In the genomic region with DNA sequence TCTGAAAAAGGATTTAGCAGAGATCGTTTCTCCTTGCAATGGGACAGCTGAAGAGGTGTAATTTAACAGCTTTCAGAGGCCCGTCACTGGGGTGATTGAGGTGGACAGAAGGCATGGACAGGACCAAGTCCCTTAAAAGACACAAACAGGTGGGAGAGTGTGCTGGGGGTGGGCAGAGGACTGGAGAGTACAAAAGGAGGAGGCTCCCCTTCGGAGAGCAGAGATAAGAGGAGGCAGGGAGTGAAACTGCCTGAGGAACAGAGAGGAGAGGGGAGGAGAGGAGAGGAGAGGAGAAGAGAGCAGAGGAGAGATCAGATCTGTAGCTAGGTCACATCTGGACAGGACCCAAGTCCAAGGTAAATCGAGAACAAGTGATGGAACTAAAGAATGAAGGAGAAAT, we compare ENCODE assay signal across 29 cellular contexts. TPM values are rescaled to one million over a fixed set of nuclear protein-coding genes. Genes with fewer than 3 reads are reported as not detected.
"Had no signal": no experiment of that assay in that cellular context is flagged by ENCODE, and none has a peak within 500 bp of the region (broad histone marks: within the 10 kb centered on the region; RNA-seq: fewer than 3 reads in every experiment).

No MANE protein-coding gene starts in this region.

- ATAC-seq: heart left ventricle; left colon; left ventricle myocardium superior; natural killer cell; right lobe of liver; stimulated activated naive CD8-positive, alpha-beta T cell treated with anti-CD3 and anti-CD28 coated beads, Interleukin-15, Interleukin-2, amounts not matched to agents 100 U/mL and 50 U/mL, for 24 hours had no signal

- H3K4me3 Mint-ChIP-seq: endodermal cell, natural killer cell, neural progenitor cell, type B pancreatic cell had no signal

- H3K36me3 Mint-ChIP-seq: natural killer cell, neural progenitor cell, type B pancreatic cell had no signal

- H3K4me3 ChIP-seq: coronary artery, heart left ventricle, lung, neural progenitor cell, ovary, right lobe of liver, smooth muscle cell, suprapubic skin, thyroid gland had no signal

- H3K27ac Mint-ChIP-seq: endodermal cell, natural killer cell, neural progenitor cell, type B pancreatic cell had no signal

- H3K4me1 Mint-ChIP-seq: natural killer cell had no signal

- DNase-seq: effector CD4-positive, alpha-beta T cell; endodermal cell; erythroblast; foreskin melanocyte; heart left ventricle; hippocampal formation; left colon; left ventricle myocardium superior; natural killer cell; nucleus accumbens; ovary; right lobe of liver; stimulated activated CD4-positive, alpha-beta T cell treated with anti-CD3 and anti-CD28 coated beads, Interleukin-2, amount 100 ng/mL, for 48 hours; stimulated activated naive CD8-positive, alpha-beta T cell treated with anti-CD3 and anti-CD28 coated beads, Interleukin-15, Interleukin-2, amounts not matched to agents 100 U/mL and 50 U/mL, for 24 hours; thyroid gland had no signal

- H3K9me3 Mint-ChIP-seq: endodermal cell, natural killer cell, neural progenitor cell, type B pancreatic cell had no signal

RNA-seq across cellular contexts. Expression of gene PKHD1, which starts 48.6 kb away (rescaled TPM):
- total RNA-seq: dermis microvascular lymphatic vessel endothelial cell, endothelial cell of umbilical vein, left ventricle myocardium superior, mesenteric fat pad, natural killer cell, posterior vena cava, smooth muscle cell had no signal
- polyA plus RNA-seq: endothelial cell of umbilical vein, heart left ventricle, smooth muscle cell had no signal

RNA-seq across cellular contexts. Expression of gene IL17A, which starts 50.1 kb away (rescaled TPM):
- total RNA-seq: cerebellum, dermis microvascular lymphatic vessel endothelial cell, endodermal cell, endothelial cell of umbilical vein, glomerular endothelial cell, heart left ventricle, kidney epithelial cell, left colon, left ventricle myocardium superior, lung, mesenteric fat pad, mononuclear cell, natural killer cell, ovary, posterior vena cava, right lobe of liver, smooth muscle cell, suprapubic skin, thyroid gland had no signal
- polyA plus RNA-seq: endothelial cell of umbilical vein, heart left ventricle, ovary, smooth muscle cell had no signal
